Comparison of ENCODE assay signal across 34 cellular contexts in genomic region chr2:210063306-210063705, GRCh38.
"Had no signal": no experiment of that assay in that cellular context is flagged by ENCODE, and none has a peak within 500 bp of the region (broad histone marks: within the 10 kb centered on the region; RNA-seq: fewer than 3 reads in every experiment).

No MANE protein-coding gene starts in this region.

- H3K36me3 ChIP-seq: adrenal gland, brain microvascular endothelial cell, breast epithelium, cardiac muscle cell had no signal

- H3K4me3 ChIP-seq: adrenal gland, ascending aorta, body of pancreas, breast epithelium, cardiac muscle cell had no signal

- H3K4me1 ChIP-seq: adrenal gland, ascending aorta, body of pancreas, breast epithelium had no signal

- H3K27me3 ChIP-seq: adrenal gland, ascending aorta, body of pancreas, brain microvascular endothelial cell, breast epithelium, cardiac muscle cell had no signal

- H3K27ac ChIP-seq: adrenal gland, ascending aorta, body of pancreas, brain microvascular endothelial cell, breast epithelium, cardiac muscle cell had no signal

- FAIRE-seq: astrocyte, bronchial epithelial cell had no signal

- ATAC-seq: activated naive CD4-positive, alpha-beta T cell treated with anti-CD3 and anti-CD28 coated beads, Interleukin-2, amount 50 U/mL, for 72 hours; activated naive CD8-positive, alpha-beta T cell treated with anti-CD3 and anti-CD28 coated beads, Interleukin-2, amount 50 U/mL, for 24 hours; activated T-cell treated with anti-CD3 and anti-CD28 coated beads, Interleukin-2, amount 50 U/mL, for 4 hours; activated T-cell treated with anti-CD3 and anti-CD28 coated beads, Interleukin-2, amount 50 U/mL, for 72 hours; activated T-helper 17 cell treated with anti-CD3 and anti-CD28 coated beads, Interleukin-2, amount 50 U/mL, for 72 hours; body of pancreas had no signal

- DNase-seq: activated effector memory CD4-positive, alpha-beta T cell treated with anti-CD3 and anti-CD28 coated beads, Interleukin-2, amount 50 U/mL, for 16 hours; activated effector memory CD4-positive, alpha-beta T cell treated with Interleukin-2 at 50 U/mL for 16 hours; activated gamma-delta T cell; activated gamma-delta T cell treated with Interleukin-2 at 50 U/mL for 16 hours; activated naive CD4-positive, alpha-beta T cell; activated naive CD4-positive, alpha-beta T cell treated with anti-CD3 and anti-CD28 coated beads for 36 hours; activated naive CD4-positive, alpha-beta T cell treated with anti-CD3 and anti-CD28 coated beads, Interleukin-2, amount 10 ng/mL, durations not matched to agents 7 days and 5 days; activated naive CD4-positive, alpha-beta T cell treated with anti-CD3 and anti-CD28 coated beads, Interleukin-2, amount 50 U/mL, for 16 hours; activated naive CD4-positive, alpha-beta T cell treated with Interleukin-2 at 50 U/mL for 16 hours; activated naive CD8-positive, alpha-beta T cell treated with anti-CD3 and anti-CD28 coated beads for 36 hours; activated naive CD8-positive, alpha-beta T cell treated with anti-CD3 and anti-CD28 coated beads, Interleukin-2, amount 10 ng/mL, durations not matched to agents 7 days and 5 days; activated naive CD8-positive, alpha-beta T cell treated with anti-CD3 and anti-CD28 coated beads, Interleukin-2, amount 50 U/mL, for 24 hours; activated T-cell treated with anti-CD3 and anti-CD28 coated beads, Interleukin-2, amount 50 U/mL, for 1 hour; activated T-cell treated with anti-CD3 and anti-CD28 coated beads, Interleukin-2, amount 50 U/mL, for 24 hours; activated T-cell treated with anti-CD3 and anti-CD28 coated beads, Interleukin-2, amount 50 U/mL, for 4 hours; activated T-cell treated with anti-CD3 and anti-CD28 coated beads, Interleukin-2, amount 50 U/mL, for 48 hours; activated T-cell treated with anti-CD3 and anti-CD28 coated beads, Interleukin-2, amount 50 U/mL, for 72 hours; adrenal gland; amniotic stem cell; amygdala; anterior cingulate cortex; aorta; body of pancreas; brain microvascular endothelial cell; caudate nucleus; central memory CD4-positive, alpha-beta T cell; cerebellar nuclear complex had no signal

- H3K9me3 ChIP-seq: adrenal gland, ascending aorta, body of pancreas, breast epithelium had no signal
